ENCODE assay signal across 1 cellular context in the genomic region with DNA sequence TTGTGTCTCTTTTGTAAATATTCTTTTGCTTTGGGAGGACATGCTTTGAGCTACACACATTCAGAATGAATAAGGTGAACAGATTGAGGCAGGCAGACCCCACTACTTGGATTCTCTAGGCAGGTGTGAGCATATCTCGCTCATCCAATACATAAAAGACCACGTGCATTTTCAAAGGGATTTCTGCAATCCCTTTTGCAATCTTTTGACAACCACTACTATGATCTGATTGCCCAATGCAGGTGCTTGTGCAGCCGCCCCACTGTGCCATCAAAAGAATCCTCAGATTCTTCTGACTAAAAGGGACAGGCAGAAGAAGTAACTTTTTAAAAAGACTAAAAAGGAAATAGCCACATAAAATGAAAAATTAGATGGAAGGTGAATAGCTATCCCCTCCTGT.
TF ChIP-seq lines count a peak whose summit lies in the region.

No MANE protein-coding gene starts in this region.

TF ChIP-seq in HepG2, 621 proteins besides CTCF, POLR2A, EP300 and RAD21 (continued from another document and continues in another):
- TF ChIP-seq, protein P1, sequence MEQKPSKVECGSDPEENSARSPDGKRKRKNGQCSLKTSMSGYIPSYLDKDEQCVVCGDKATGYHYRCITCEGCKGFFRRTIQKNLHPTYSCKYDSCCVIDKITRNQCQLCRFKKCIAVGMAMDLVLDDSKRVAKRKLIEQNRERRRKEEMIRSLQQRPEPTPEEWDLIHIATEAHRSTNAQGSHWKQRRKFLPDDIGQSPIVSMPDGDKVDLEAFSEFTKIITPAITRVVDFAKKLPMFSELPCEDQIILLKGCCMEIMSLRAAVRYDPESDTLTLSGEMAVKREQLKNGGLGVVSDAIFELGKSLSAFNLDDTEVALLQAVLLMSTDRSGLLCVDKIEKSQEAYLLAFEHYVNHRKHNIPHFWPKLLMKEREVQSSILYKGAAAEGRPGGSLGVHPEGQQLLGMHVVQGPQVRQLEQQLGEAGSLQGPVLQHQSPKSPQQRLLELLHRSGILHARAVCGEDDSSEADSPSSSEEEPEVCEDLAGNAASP (CRISPR knock-in tag; IDR thresholded peaks at IDR 0.05; ENCODE audit: borderline replicate concordance): 0 out of 2 replicates have a peak, but pooled peaks have one; percentile 16
- TF ChIP-seq NR2F6 (IDR thresholded peaks at IDR 0.05) (0 out of 2 replicates have a peak, but pooled peaks have one; percentile 33), NR2F6 (CRISPR knock-in tag; IDR thresholded peaks at IDR 0.05) (0 out of 2 replicates have a peak, but pooled peaks have one; percentile 26), PAF1 (CRISPR knock-in tag; IDR thresholded peaks at IDR 0.05) (no peak), ZIK1 (CRISPR knock-in tag; IDR thresholded peaks at IDR 0.05; ENCODE audit: borderline replicate concordance, low read depth) (no peak), CREM (IDR thresholded peaks at IDR 0.05) (peak; percentile 48; the same call in 1 of the 2 replicates), CREM (CRISPR knock-in tag; IDR thresholded peaks at IDR 0.05) (no peak), REL (CRISPR knock-in tag; conservative IDR thresholded peaks at IDR 0.05) (no peak), ZNF530 (CRISPR knock-in tag; IDR thresholded peaks at IDR 0.05; ENCODE audit: low read depth) (no peak), ZSCAN12 (CRISPR knock-in tag; IDR thresholded peaks at IDR 0.05) (no peak), TCF7 (IDR thresholded peaks at IDR 0.05; ENCODE audit: low read depth) (peak; percentile 89), ELF1 (CRISPR knock-in tag; IDR thresholded peaks at IDR 0.05) (no peak), SP140L (CRISPR knock-in tag; IDR thresholded peaks at IDR 0.05; ENCODE audit: borderline replicate concordance) (no peak), SOX13 (IDR thresholded peaks at IDR 0.05) (0 out of 2 replicates have a peak, but pooled peaks have one; percentile 23), SOX13 (CRISPR knock-in tag; conservative IDR thresholded peaks at IDR 0.05 in 1 of 2, IDR thresholded peaks at IDR 0.05 in 1 of 2) (peak in 1 of 2 experiments; percentile 85; a peak in 2 of 4 replicates), NR2F2 (IDR thresholded peaks at IDR 0.05; ENCODE audit: borderline replicate concordance, low read depth) (no peak), POLR2AphosphoS5 (IDR thresholded peaks at IDR 0.05; ENCODE audit: low read depth, low read length) (no peak), HDAC2 (CRISPR knock-in tag; IDR thresholded peaks at IDR 0.05) (peak; percentile 58; the same call in 1 of the 2 replicates), CENPT (CRISPR knock-in tag; IDR thresholded peaks at IDR 0.05; ENCODE audit: low read depth) (no peak), SAP130 (CRISPR knock-in tag; IDR thresholded peaks at IDR 0.05; ENCODE audit: low read depth) (peak; percentile 76), KLF15 (CRISPR knock-in tag; IDR thresholded peaks at IDR 0.05; ENCODE audit: borderline replicate concordance) (no peak), ZBTB8A (CRISPR knock-in tag; IDR thresholded peaks at IDR 0.05; ENCODE audit: borderline replicate concordance, low read depth) (no peak), ZKSCAN8 (CRISPR knock-in tag; IDR thresholded peaks at IDR 0.05; ENCODE audit: borderline replicate concordance) (no peak), GLI4 (CRISPR knock-in tag; IDR thresholded peaks at IDR 0.05; ENCODE audit: borderline replicate concordance) (no peak), NFATC3 (CRISPR knock-in tag; IDR thresholded peaks at IDR 0.05) (no peak), TGIF2 (CRISPR knock-in tag; IDR thresholded peaks at IDR 0.05) (peak; percentile 97), CC2D1A (CRISPR knock-in tag; IDR thresholded peaks at IDR 0.05) (no peak), HOXA9 (CRISPR knock-in tag; IDR thresholded peaks at IDR 0.05; ENCODE audit: borderline replicate concordance) (no peak), SIX4 (CRISPR knock-in tag; IDR thresholded peaks at IDR 0.05) (no peak), ATM (IDR thresholded peaks at IDR 0.05; ENCODE audit: borderline replicate concordance) (no peak), RBM22 (optimal IDR thresholded peaks at IDR 0.05; ENCODE audit: low read length) (no peak), HMG20B (CRISPR knock-in tag; conservative IDR thresholded peaks at IDR 0.05) (no peak), ZSCAN22 (CRISPR knock-in tag; IDR thresholded peaks at IDR 0.05) (no peak)
- TF ChIP-seq, protein P2, sequence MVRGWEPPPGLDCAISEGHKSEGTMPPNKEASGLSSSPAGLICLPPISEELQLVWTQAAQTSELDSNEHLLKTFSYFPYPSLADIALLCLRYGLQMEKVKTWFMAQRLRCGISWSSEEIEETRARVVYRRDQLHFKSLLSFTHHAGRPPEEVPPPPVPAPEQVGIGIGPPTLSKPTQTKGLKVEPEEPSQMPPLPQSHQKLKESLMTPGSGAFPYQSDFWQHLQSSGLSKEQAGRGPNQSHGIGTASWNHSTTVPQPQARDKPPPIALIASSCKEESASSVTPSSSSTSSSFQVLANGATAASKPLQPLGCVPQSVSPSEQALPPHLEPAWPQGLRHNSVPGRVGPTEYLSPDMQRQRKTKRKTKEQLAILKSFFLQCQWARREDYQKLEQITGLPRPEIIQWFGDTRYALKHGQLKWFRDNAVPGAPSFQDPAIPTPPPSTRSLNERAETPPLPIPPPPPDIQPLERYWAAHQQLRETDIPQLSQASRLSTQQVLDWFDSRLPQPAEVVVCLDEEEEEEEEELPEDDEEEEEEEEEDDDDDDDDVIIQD (CRISPR knock-in tag; IDR thresholded peaks at IDR 0.05; ENCODE audit: low read depth): 0 out of 2 replicates have a peak, but pooled peaks have one; percentile 12
- TF ChIP-seq, protein P3, sequence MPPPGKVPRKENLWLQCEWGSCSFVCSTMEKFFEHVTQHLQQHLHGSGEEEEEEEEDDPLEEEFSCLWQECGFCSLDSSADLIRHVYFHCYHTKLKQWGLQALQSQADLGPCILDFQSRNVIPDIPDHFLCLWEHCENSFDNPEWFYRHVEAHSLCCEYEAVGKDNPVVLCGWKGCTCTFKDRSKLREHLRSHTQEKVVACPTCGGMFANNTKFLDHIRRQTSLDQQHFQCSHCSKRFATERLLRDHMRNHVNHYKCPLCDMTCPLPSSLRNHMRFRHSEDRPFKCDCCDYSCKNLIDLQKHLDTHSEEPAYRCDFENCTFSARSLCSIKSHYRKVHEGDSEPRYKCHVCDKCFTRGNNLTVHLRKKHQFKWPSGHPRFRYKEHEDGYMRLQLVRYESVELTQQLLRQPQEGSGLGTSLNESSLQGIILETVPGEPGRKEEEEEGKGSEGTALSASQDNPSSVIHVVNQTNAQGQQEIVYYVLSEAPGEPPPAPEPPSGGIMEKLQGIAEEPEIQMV (CRISPR knock-in tag; IDR thresholded peaks at IDR 0.05; ENCODE audit: low read depth): no peak
- TF ChIP-seq, protein P4, sequence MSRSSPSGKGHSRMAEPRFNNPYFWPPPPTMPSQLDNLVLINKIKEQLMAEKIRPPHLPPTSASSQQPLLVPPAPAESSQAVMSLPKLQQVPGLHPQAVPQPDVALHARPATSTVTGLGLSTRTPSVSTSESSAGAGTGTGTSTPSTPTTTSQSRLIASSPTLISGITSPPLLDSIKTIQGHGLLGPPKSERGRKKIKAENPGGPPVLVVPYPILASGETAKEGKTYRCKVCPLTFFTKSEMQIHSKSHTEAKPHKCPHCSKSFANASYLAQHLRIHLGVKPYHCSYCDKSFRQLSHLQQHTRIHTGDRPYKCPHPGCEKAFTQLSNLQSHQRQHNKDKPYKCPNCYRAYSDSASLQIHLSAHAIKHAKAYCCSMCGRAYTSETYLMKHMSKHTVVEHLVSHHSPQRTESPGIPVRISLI (CRISPR knock-in tag; IDR thresholded peaks at IDR 0.05; ENCODE audit: borderline replicate concordance): no peak
- TF ChIP-seq, protein P5, sequence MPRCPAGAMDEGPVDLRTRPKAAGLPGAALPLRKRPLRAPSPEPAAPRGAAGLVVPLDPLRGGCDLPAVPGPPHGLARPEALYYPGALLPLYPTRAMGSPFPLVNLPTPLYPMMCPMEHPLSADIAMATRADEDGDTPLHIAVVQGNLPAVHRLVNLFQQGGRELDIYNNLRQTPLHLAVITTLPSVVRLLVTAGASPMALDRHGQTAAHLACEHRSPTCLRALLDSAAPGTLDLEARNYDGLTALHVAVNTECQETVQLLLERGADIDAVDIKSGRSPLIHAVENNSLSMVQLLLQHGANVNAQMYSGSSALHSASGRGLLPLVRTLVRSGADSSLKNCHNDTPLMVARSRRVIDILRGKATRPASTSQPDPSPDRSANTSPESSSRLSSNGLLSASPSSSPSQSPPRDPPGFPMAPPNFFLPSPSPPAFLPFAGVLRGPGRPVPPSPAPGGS (CRISPR knock-in tag; IDR thresholded peaks at IDR 0.05): no peak
- TF ChIP-seq, protein P6, sequence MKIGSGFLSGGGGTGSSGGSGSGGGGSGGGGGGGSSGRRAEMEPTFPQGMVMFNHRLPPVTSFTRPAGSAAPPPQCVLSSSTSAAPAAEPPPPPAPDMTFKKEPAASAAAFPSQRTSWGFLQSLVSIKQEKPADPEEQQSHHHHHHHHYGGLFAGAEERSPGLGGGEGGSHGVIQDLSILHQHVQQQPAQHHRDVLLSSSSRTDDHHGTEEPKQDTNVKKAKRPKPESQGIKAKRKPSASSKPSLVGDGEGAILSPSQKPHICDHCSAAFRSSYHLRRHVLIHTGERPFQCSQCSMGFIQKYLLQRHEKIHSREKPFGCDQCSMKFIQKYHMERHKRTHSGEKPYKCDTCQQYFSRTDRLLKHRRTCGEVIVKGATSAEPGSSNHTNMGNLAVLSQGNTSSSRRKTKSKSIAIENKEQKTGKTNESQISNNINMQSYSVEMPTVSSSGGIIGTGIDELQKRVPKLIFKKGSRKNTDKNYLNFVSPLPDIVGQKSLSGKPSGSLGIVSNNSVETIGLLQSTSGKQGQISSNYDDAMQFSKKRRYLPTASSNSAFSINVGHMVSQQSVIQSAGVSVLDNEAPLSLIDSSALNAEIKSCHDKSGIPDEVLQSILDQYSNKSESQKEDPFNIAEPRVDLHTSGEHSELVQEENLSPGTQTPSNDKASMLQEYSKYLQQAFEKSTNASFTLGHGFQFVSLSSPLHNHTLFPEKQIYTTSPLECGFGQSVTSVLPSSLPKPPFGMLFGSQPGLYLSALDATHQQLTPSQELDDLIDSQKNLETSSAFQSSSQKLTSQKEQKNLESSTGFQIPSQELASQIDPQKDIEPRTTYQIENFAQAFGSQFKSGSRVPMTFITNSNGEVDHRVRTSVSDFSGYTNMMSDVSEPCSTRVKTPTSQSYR (CRISPR knock-in tag; IDR thresholded peaks at IDR 0.05; ENCODE audit: borderline replicate concordance): peak; percentile 41; the same call in 1 of the 2 replicates
- TF ChIP-seq, protein P7, sequence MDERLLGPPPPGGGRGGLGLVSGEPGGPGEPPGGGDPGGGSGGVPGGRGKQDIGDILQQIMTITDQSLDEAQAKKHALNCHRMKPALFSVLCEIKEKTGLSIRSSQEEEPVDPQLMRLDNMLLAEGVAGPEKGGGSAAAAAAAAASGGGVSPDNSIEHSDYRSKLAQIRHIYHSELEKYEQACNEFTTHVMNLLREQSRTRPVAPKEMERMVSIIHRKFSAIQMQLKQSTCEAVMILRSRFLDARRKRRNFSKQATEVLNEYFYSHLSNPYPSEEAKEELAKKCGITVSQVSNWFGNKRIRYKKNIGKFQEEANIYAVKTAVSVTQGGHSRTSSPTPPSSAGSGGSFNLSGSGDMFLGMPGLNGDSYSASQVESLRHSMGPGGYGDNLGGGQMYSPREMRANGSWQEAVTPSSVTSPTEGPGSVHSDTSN (CRISPR knock-in tag; IDR thresholded peaks at IDR 0.05): no peak
- TF ChIP-seq, protein P8, sequence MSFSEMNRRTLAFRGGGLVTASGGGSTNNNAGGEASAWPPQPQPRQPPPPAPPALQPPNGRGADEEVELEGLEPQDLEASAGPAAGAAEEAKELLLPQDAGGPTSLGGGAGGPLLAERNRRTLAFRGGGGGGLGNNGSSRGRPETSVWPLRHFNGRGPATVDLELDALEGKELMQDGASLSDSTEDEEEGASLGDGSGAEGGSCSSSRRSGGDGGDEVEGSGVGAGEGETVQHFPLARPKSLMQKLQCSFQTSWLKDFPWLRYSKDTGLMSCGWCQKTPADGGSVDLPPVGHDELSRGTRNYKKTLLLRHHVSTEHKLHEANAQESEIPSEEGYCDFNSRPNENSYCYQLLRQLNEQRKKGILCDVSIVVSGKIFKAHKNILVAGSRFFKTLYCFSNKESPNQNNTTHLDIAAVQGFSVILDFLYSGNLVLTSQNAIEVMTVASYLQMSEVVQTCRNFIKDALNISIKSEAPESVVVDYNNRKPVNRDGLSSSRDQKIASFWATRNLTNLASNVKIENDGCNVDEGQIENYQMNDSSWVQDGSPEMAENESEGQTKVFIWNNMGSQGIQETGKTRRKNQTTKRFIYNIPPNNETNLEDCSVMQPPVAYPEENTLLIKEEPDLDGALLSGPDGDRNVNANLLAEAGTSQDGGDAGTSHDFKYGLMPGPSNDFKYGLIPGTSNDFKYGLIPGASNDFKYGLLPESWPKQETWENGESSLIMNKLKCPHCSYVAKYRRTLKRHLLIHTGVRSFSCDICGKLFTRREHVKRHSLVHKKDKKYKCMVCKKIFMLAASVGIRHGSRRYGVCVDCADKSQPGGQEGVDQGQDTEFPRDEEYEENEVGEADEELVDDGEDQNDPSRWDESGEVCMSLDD (CRISPR knock-in tag; IDR thresholded peaks at IDR 0.05; ENCODE audit: borderline replicate concordance): no peak
- TF ChIP-seq, protein P9, sequence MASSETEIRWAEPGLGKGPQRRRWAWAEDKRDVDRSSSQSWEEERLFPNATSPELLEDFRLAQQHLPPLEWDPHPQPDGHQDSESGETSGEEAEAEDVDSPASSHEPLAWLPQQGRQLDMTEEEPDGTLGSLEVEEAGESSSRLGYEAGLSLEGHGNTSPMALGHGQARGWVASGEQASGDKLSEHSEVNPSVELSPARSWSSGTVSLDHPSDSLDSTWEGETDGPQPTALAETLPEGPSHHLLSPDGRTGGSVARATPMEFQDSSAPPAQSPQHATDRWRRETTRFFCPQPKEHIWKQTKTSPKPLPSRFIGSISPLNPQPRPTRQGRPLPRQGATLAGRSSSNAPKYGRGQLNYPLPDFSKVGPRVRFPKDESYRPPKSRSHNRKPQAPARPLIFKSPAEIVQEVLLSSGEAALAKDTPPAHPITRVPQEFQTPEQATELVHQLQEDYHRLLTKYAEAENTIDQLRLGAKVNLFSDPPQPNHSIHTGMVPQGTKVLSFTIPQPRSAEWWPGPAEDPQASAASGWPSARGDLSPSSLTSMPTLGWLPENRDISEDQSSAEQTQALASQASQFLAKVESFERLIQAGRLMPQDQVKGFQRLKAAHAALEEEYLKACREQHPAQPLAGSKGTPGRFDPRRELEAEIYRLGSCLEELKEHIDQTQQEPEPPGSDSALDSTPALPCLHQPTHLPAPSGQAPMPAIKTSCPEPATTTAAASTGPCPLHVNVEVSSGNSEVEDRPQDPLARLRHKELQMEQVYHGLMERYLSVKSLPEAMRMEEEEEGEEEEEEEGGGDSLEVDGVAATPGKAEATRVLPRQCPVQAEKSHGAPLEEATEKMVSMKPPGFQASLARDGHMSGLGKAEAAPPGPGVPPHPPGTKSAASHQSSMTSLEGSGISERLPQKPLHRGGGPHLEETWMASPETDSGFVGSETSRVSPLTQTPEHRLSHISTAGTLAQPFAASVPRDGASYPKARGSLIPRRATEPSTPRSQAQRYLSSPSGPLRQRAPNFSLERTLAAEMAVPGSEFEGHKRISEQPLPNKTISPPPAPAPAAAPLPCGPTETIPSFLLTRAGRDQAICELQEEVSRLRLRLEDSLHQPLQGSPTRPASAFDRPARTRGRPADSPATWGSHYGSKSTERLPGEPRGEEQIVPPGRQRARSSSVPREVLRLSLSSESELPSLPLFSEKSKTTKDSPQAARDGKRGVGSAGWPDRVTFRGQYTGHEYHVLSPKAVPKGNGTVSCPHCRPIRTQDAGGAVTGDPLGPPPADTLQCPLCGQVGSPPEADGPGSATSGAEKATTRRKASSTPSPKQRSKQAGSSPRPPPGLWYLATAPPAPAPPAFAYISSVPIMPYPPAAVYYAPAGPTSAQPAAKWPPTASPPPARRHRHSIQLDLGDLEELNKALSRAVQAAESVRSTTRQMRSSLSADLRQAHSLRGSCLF (CRISPR knock-in tag; IDR thresholded peaks at IDR 0.05; ENCODE audit: borderline replicate concordance): no peak
